16 cellular contexts compared by ENCODE assay signal in genomic region chr12:109920266-109920780, GRCh38. TPM values are rescaled to one million over a fixed set of nuclear protein-coding genes. Genes with fewer than 3 reads are reported as not detected.
A peak's percentile ranks its signal among the peaks of the same experiment; 100 is the strongest.
DNase-seq lines count a peak whose midpoint lies in the region; ATAC-seq and TF ChIP-seq lines count a peak whose summit lies in the region.
"Had no signal": no experiment of that assay in that cellular context is flagged by ENCODE, and none has a peak within 500 bp of the region (broad histone marks: within the 10 kb centered on the region; RNA-seq: fewer than 3 reads in every experiment).

No MANE protein-coding gene starts in this region.

- H3K4me3 Mint-ChIP-seq in activated naive CD4-positive, alpha-beta T cell treated with anti-CD3 and anti-CD28 coated beads, Interleukin-2, amount 10 ng/mL, durations not matched to agents 7 days and 5 days: no peak overlapping the region
- no peak overlapping the region for H3K4me3 Mint-ChIP-seq in stimulated activated naive B cell treated with anti-CD40 and anti-IgM and Interleukin-4, amounts not matched to agents 10 μg/mL and 1 μg/mL and 100 μg/mL, for 72 hours

- CTCF ChIA-PET in activated naive CD4-positive, alpha-beta T cell treated with anti-CD3 and anti-CD28 coated beads, Interleukin-2, amount 10 ng/mL, durations not matched to agents 7 days and 5 days (lab: Charles Lee): no interaction called here

- H3K27me3 Mint-ChIP-seq in activated naive CD4-positive, alpha-beta T cell treated with anti-CD3 and anti-CD28 coated beads, Interleukin-2, amount 10 ng/mL, durations not matched to agents 7 days and 5 days: no peaks in the 10 kb centered on the region
- no peaks in the 10 kb centered on the region for H3K27me3 Mint-ChIP-seq in stimulated activated naive B cell treated with anti-CD40 and anti-IgM and Interleukin-4, amounts not matched to agents 10 μg/mL and 1 μg/mL and 100 μg/mL, for 72 hours

- H3K9me3 Mint-ChIP-seq in activated naive CD4-positive, alpha-beta T cell treated with anti-CD3 and anti-CD28 coated beads, Interleukin-2, amount 50 U/mL, for 72 hours: no peaks in the 10 kb centered on the region
- H3K9me3 Mint-ChIP-seq in activated naive CD4-positive, alpha-beta T cell treated with anti-CD3 and anti-CD28 coated beads, Interleukin-2, amount 10 ng/mL, durations not matched to agents 7 days and 5 days: no peaks in the 10 kb centered on the region
- H3K9me3 Mint-ChIP-seq in stimulated activated naive B cell treated with anti-CD40 and anti-IgM and Interleukin-4, amounts not matched to agents 10 μg/mL and 1 μg/mL and 100 μg/mL, for 72 hours: no peaks in the 10 kb centered on the region

- H3K4me1 Mint-ChIP-seq in activated naive CD4-positive, alpha-beta T cell treated with anti-CD3 and anti-CD28 coated beads, Interleukin-2, amount 10 ng/mL, durations not matched to agents 7 days and 5 days: no peaks in the 10 kb centered on the region
- H3K4me1 Mint-ChIP-seq in stimulated activated naive B cell treated with anti-CD40 and anti-IgM and Interleukin-4, amounts not matched to agents 10 μg/mL and 1 μg/mL and 100 μg/mL, for 72 hours: no peaks in the 10 kb centered on the region

- H3K36me3 Mint-ChIP-seq in activated naive CD4-positive, alpha-beta T cell treated with anti-CD3 and anti-CD28 coated beads, Interleukin-2, amount 50 U/mL, for 72 hours: no peaks in the 10 kb centered on the region
- peaks cover 49% of the 10 kb centered on the region for H3K36me3 Mint-ChIP-seq in activated naive CD4-positive, alpha-beta T cell treated with anti-CD3 and anti-CD28 coated beads, Interleukin-2, amount 10 ng/mL, durations not matched to agents 7 days and 5 days
- H3K36me3 Mint-ChIP-seq in stimulated activated naive B cell treated with anti-CD40 and anti-IgM and Interleukin-4, amounts not matched to agents 10 μg/mL and 1 μg/mL and 100 μg/mL, for 72 hours: peaks cover 38 to 59% of the 10 kb centered on the region in 2 donors

- no peak for ATAC-seq in activated naive CD4-positive, alpha-beta T cell treated with anti-CD3 and anti-CD28 coated beads, Interleukin-2, amount 50 U/mL, for 72 hours
- ATAC-seq in stimulated activated naive B cell treated with anti-CD40 and anti-IgM and Interleukin-4, amounts not matched to agents 10 μg/mL and 1 μg/mL and 100 μg/mL, for 72 hours (replicated peaks): no peak
- ATAC-seq in GM19467 (IDR thresholded peaks at IDR 0.05; ENCODE audit: unreplicated experiment) (no peak), GM19324 (IDR thresholded peaks at IDR 0.05; ENCODE audit: low FRiP score, unreplicated experiment) (no peak)
- ATAC-seq: HepG2, Panc1 had no signal

- no peak overlapping the region for H3K4me3 ChIP-seq in foreskin fibroblast (ENCODE audit: low read depth in 1 of 2, low read length in 2 of 2)

- no peak for TF ChIP-seq CTCF in foreskin fibroblast (IDR thresholded peaks at IDR 0.05; ENCODE audit: low read depth, low read length)

- peak overlapping the region; percentile 24 to 27 for H3K27ac Mint-ChIP-seq in activated naive CD4-positive, alpha-beta T cell treated with anti-CD3 and anti-CD28 coated beads, Interleukin-2, amount 50 U/mL, for 72 hours
- no peak overlapping the region for H3K27ac Mint-ChIP-seq in activated naive CD4-positive, alpha-beta T cell treated with anti-CD3 and anti-CD28 coated beads, Interleukin-2, amount 10 ng/mL, durations not matched to agents 7 days and 5 days
- H3K27ac Mint-ChIP-seq in stimulated activated naive B cell treated with anti-CD40 and anti-IgM and Interleukin-4, amounts not matched to agents 10 μg/mL and 1 μg/mL and 100 μg/mL, for 72 hours: peak overlapping the region; percentile 57

- DNase-seq in activated naive CD4-positive, alpha-beta T cell treated with anti-CD3 and anti-CD28 coated beads, Interleukin-2, amount 50 U/mL, for 72 hours (ENCODE audit: low spot score in 2 of 2): no peak
- no peak for DNase-seq in activated naive CD4-positive, alpha-beta T cell treated with anti-CD3 and anti-CD28 coated beads, Interleukin-2, amount 10 ng/mL, durations not matched to agents 7 days and 5 days
- DNase-seq in NCI-H526 (lab: John Stamatoyannopoulos, UW) (peak; percentile 21 to 64), foreskin fibroblast (peak; percentile 20 to 61), medulla oblongata (ENCODE audit: extremely low spot score) (no peak)
- DNase-seq in stimulated activated naive B cell treated with anti-CD40 and anti-IgM and Interleukin-4, amounts not matched to agents 10 μg/mL and 1 μg/mL and 100 μg/mL, for 72 hours: no peak
- DNase-seq: 8988T, COR-L47, NCI-H1048, NCI-H1436 treated with DMSO at 0.1 percent for 48 hours, NCI-H2081, NCI-H510A had no signal

RNA-seq across cellular contexts. Expression of gene TCHP, which starts 20.2 kb away (rescaled TPM):
- total RNA-seq in activated naive CD4-positive, alpha-beta T cell treated with anti-CD3 and anti-CD28 coated beads, Interleukin-2, amount 50 U/mL, for 72 hours: 10 to 100 TPM; 14.9 to 18.3 TPM

RNA-seq across cellular contexts. Expression of gene GLTP, which starts 40.0 kb away (rescaled TPM):
- total RNA-seq in activated naive CD4-positive, alpha-beta T cell treated with anti-CD3 and anti-CD28 coated beads, Interleukin-2, amount 50 U/mL, for 72 hours: 10 to 100 TPM; 22.2 to 24.9 TPM

Comparison
In these comparisons a context has a peak if more than half of its experiments do, and no peak if none do; other contexts are left out.
1. DNase-seq: peak in NCI-H526 (2 of 2) and foreskin fibroblast (2 of 2); none in activated naive CD4-positive, alpha-beta T cell treated with anti-CD3 and anti-CD28 coated beads, Interleukin-2, amount 50 U/mL, for 72 hours (0 of 2), activated naive CD4-positive, alpha-beta T cell treated with anti-CD3 and anti-CD28 coated beads, Interleukin-2, amount 10 ng/mL, durations not matched to agents 7 days and 5 days (single experiment), stimulated activated naive B cell treated with anti-CD40 and anti-IgM and Interleukin-4, amounts not matched to agents 10 μg/mL and 1 μg/mL and 100 μg/mL, for 72 hours (single experiment) and medulla oblongata (single experiment).